ENCODE assay signal across 8 cellular contexts in genomic region chr18:46916551-46917107, GRCh38. TPM values are rescaled to one million over a fixed set of nuclear protein-coding genes. Genes with fewer than 3 reads are reported as not detected.
DNase-seq lines count a peak whose midpoint lies in the region; ATAC-seq and TF ChIP-seq lines count a peak whose summit lies in the region.

No MANE protein-coding gene starts in this region.

- H3K4me1 ChIP-seq in BLaER1 treated with 17β-estradiol and CSF1 and Interleukin-3, amounts not matched to agents 10 nM and 100 nM, result peaks cover 37 to 53% (median 42%) of the 10 kb centered on the region in 10 experiments
- H3K4me1 ChIP-seq in thoracic aorta (ENCODE audit: control insufficient read depth in 1 of 2, low read depth in 2 of 2), result peaks cover 9 to 29% of the 10 kb centered on the region in 2 donors

- H3K9me3 Mint-ChIP-seq in T-helper 1 cell treated with Interleukin-12 subunit alpha and Interleukin-12 subunit beta and Interleukin-4 antibody, amounts not matched to agents 30 μg/mL and 1 μg/mL, for 36 hours, result no peaks in the 10 kb centered on the region
- H3K9me3 Mint-ChIP-seq in memory B cell, result no peaks in the 10 kb centered on the region

- intact Hi-C loops in dorsolateral prefrontal cortex (cut with DNase I), result loop anchor here (5.0 to 10.0 kb wide), 4 partner anchors 242 to 744 kb away; a partner anchor contains a TSS

- TF ChIP-seq CTCF in HL-60 (IDR thresholded peaks at IDR 0.05; ENCODE audit: insufficient read depth, low read length) (no peak), dorsolateral prefrontal cortex (IDR thresholded peaks at IDR 0.05 in 54 of 56, conservative IDR thresholded peaks at IDR 0.05 in 2 of 56; ENCODE audit: low read depth in 1 of 56, partially characterized antibody in 56 of 56) (no peak), thoracic aorta (IDR thresholded peaks at IDR 0.05) (no peak)

- peak overlapping the region; percentile 87 for H3K27ac Mint-ChIP-seq in T-helper 1 cell treated with Interleukin-12 subunit alpha and Interleukin-12 subunit beta and Interleukin-4 antibody, amounts not matched to agents 30 μg/mL and 1 μg/mL, for 36 hours
- peak overlapping the region; percentile 83 for H3K27ac Mint-ChIP-seq in memory B cell

- peaks cover 8 to 51% (median 38%) of the 10 kb centered on the region in 11 experiments; a peak in 19 of 22 replicates for H4K20me1 ChIP-seq in BLaER1 treated with 17β-estradiol and CSF1 and Interleukin-3, amounts not matched to agents 10 nM and 100 nM

- peaks cover 0 to 13% (median 6%) of the 10 kb centered on the region in 11 experiments; a peak in 13 of 22 replicates for H3K9me3 ChIP-seq in BLaER1 treated with 17β-estradiol and CSF1 and Interleukin-3, amounts not matched to agents 10 nM and 100 nM (replicated peaks in 1 of 11)
- H3K9me3 ChIP-seq in thoracic aorta, result no peaks in the 10 kb centered on the region

- H3K27ac ChIP-seq in BLaER1 treated with 17β-estradiol and CSF1 and Interleukin-3, amounts not matched to agents 10 nM and 100 nM, result peak overlapping the region; percentile 91 to 97 (median 95)
- H3K27ac ChIP-seq in HL-60 (replicated peaks) (peak overlapping the region; percentile 73), dorsolateral prefrontal cortex (peak overlapping the region in 46 of 59 donors; percentile 24 to 97 (median 93)), thoracic aorta (peak overlapping the region; percentile 53 to 54)

- peak overlapping the region; percentile 90 for H3K4me3 Mint-ChIP-seq in T-helper 1 cell treated with Interleukin-12 subunit alpha and Interleukin-12 subunit beta and Interleukin-4 antibody, amounts not matched to agents 30 μg/mL and 1 μg/mL, for 36 hours
- H3K4me3 Mint-ChIP-seq in memory B cell, result peak overlapping the region; percentile 90

- peaks cover 34% of the 10 kb centered on the region for H3K4me1 Mint-ChIP-seq in T-helper 1 cell treated with Interleukin-12 subunit alpha and Interleukin-12 subunit beta and Interleukin-4 antibody, amounts not matched to agents 30 μg/mL and 1 μg/mL, for 36 hours (ENCODE audit: low read depth)
- peaks cover 27% of the 10 kb centered on the region for H3K4me1 Mint-ChIP-seq in memory B cell

- no peaks in the 10 kb centered on the region for H3K27me3 ChIP-seq in BLaER1 treated with 17β-estradiol and CSF1 and Interleukin-3, amounts not matched to agents 10 nM and 100 nM
- no peaks in the 10 kb centered on the region for H3K27me3 ChIP-seq in HL-60 (ENCODE audit: insufficient read depth, poor library complexity, severe bottlenecking)
- H3K27me3 ChIP-seq in dorsolateral prefrontal cortex, result no peaks in the 10 kb centered on the region
- H3K27me3 ChIP-seq in thoracic aorta (replicated peaks; ENCODE audit: insufficient read depth), result no peaks in the 10 kb centered on the region

- peaks cover 5% of the 10 kb centered on the region for H3K36me3 Mint-ChIP-seq in T-helper 1 cell treated with Interleukin-12 subunit alpha and Interleukin-12 subunit beta and Interleukin-4 antibody, amounts not matched to agents 30 μg/mL and 1 μg/mL, for 36 hours (ENCODE audit: low read depth)
- no peaks in the 10 kb centered on the region for H3K36me3 Mint-ChIP-seq in memory B cell

- peak in 1 of 2 experiments; percentile 47 for DNase-seq in HL-60 (ENCODE audit: low read depth in 1 of 2, low spot score in 1 of 2)
- peak in 4 of 10 donors; percentile 19 to 48 (median 34) for DNase-seq in dorsolateral prefrontal cortex
- peak in 1 of 2 donors; percentile 12 for DNase-seq in memory B cell (ENCODE audit: low spot score in 2 of 2)
- DNase-seq in thoracic aorta (ENCODE audit: low spot score), result no peak
- DNase-seq in ecto neural progenitor cell (ENCODE audit: low spot score), result no peak

- peaks cover 3% of the 10 kb centered on the region for H3K27me3 Mint-ChIP-seq in T-helper 1 cell treated with Interleukin-12 subunit alpha and Interleukin-12 subunit beta and Interleukin-4 antibody, amounts not matched to agents 30 μg/mL and 1 μg/mL, for 36 hours (ENCODE audit: low read depth)
- H3K27me3 Mint-ChIP-seq in memory B cell, result no peaks in the 10 kb centered on the region

- H3K9ac ChIP-seq in BLaER1 treated with 17β-estradiol and CSF1 and Interleukin-3, amounts not matched to agents 10 nM and 100 nM, result peak overlapping the region; percentile 92 to 97 (median 95)

- peak overlapping the region; percentile 73 to 89 (median 84) for H3K4me3 ChIP-seq in BLaER1 treated with 17β-estradiol and CSF1 and Interleukin-3, amounts not matched to agents 10 nM and 100 nM
- peak overlapping the region; percentile 89 for H3K4me3 ChIP-seq in HL-60 (replicated peaks; ENCODE audit: insufficient read depth, low read length)
- H3K4me3 ChIP-seq in dorsolateral prefrontal cortex, result peak overlapping the region; percentile 43 to 93 (median 79)
- H3K4me3 ChIP-seq in thoracic aorta, result peak overlapping the region; percentile 81

- H3K36me3 ChIP-seq in BLaER1 treated with 17β-estradiol and CSF1 and Interleukin-3, amounts not matched to agents 10 nM and 100 nM, result peaks cover 0 to 14% (median 4%) of the 10 kb centered on the region in 11 experiments; a peak in 10 of 22 replicates
- H3K36me3 ChIP-seq in thoracic aorta, result no peaks in the 10 kb centered on the region

- peak; percentile 37 for ATAC-seq in GM18511 (IDR thresholded peaks at IDR 0.05; ENCODE audit: unreplicated experiment)
- ATAC-seq in memory B cell (ENCODE audit: low read depth), result peak; percentile 34
- ATAC-seq in thoracic aorta (ENCODE audit: insufficient number of reproducible peaks, low FRiP score, low read depth), result peak; percentile 14

- H3K4me2 ChIP-seq in BLaER1 treated with 17β-estradiol and CSF1 and Interleukin-3, amounts not matched to agents 10 nM and 100 nM, result peak overlapping the region; percentile 81 to 97 (median 92)

RNA-seq across cellular contexts. Expression of gene PIAS2, which starts 0.7 kb away (rescaled TPM):
- 100 to 1,000 TPM in 4 of 120 experiments, 10 to 100 TPM in 116; 56.7 to 117 (median 80.3) TPM for total RNA-seq in dorsolateral prefrontal cortex
- 10 to 100 TPM; 30.6 to 38.2 TPM for total RNA-seq in thoracic aorta

RNA-seq across cellular contexts. Expression of gene KATNAL2, which starts 0.8 kb away (rescaled TPM):
- total RNA-seq in dorsolateral prefrontal cortex (10 to 100 TPM in 116 of 120 experiments, 1 to 10 TPM in 4; 6.5 to 35.7 (median 17.6) TPM), thoracic aorta (1 to 10 TPM; 5.6 to 5.7 TPM)
